1 cellular context compared by ENCODE assay signal in the genomic region with DNA sequence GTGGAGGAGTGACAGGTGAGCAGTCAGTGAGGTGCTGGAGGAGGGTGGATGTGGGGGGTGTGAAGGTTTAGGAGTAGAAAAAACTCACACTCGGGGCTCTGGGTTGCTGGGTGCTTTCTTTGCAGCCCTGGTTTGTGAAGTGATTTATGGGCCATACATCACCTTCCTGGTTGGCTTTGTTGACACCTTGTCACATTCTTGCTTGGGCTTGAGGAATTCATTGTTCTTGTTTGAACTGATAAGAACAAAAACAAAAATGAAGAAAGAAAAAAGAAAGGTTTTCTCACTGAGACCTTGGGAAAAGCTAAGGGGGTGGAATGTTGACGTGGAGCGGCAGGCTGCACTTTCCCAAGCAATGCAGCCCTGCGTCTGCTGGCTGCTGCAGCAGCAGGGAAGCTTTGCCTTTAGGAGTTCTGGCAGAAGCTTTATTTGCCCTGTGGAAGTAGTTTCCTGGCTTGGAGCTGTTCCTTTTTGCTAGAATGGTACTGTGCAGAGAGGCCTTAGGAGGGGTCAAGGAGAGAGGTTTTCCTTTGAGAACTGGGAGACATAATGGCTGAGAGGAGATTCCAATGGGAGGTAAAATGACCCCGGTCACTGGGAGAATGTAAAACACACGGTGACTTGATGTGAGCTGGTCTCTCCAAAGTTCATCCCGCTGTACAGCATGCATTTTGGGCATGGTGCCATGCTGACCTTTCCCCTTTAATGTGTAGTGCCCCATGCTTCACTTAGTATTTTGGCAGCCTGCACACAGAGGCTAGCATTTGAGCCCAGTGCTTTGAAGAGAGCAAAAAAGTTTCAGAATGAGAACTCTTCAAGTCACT.
TF ChIP-seq lines count a peak whose summit lies in the region.

No MANE protein-coding gene starts in this region.

TF ChIP-seq in H1, 55 proteins besides CTCF, POLR2A, EP300 and RAD21:
- TF ChIP-seq FOSL1 (IDR thresholded peaks at IDR 0.05; ENCODE audit: insufficient read depth, low read depth, low read length) (no peak), EZH2 (IDR thresholded peaks at IDR 0.05; ENCODE audit: low read depth, low read length, severe bottlenecking) (no peak), KDM4A (IDR thresholded peaks at IDR 0.05; ENCODE audit: low read depth, low read length, severe bottlenecking) (no peak), RBBP5 (IDR thresholded peaks at IDR 0.05; ENCODE audit: borderline replicate concordance, low read depth, low read length) (0 out of 2 replicates have a peak, but pooled peaks have one; percentile 41), EGR1 (IDR thresholded peaks at IDR 0.05; ENCODE audit: borderline replicate concordance, low read depth, low read length) (no peak), JUND (IDR thresholded peaks at IDR 0.05; ENCODE audit: low read length) (no peak), RXRA (IDR thresholded peaks at IDR 0.05; ENCODE audit: insufficient read depth, low read depth, low read length) (no peak), GABPA (IDR thresholded peaks at IDR 0.05; ENCODE audit: borderline replicate concordance, insufficient read depth, low read length) (no peak), RNF2 (IDR thresholded peaks at IDR 0.05; ENCODE audit: borderline replicate concordance, low read depth, low read length, missing control alignments, poor library complexity, severe bottlenecking) (no peak), TEAD4 (IDR thresholded peaks at IDR 0.05; ENCODE audit: low read depth, low read length) (peak; percentile 49; the same call in 1 of the 2 replicates), GTF2F1 (IDR thresholded peaks at IDR 0.05; ENCODE audit: borderline replicate concordance, low read depth, low read length) (no peak), NANOG (IDR thresholded peaks at IDR 0.05; ENCODE audit: insufficient read depth, low read depth, low read length, poor library complexity, severe bottlenecking) (no peak), USF2 (IDR thresholded peaks at IDR 0.05; ENCODE audit: low read length) (no peak), CREB1 (IDR thresholded peaks at IDR 0.05) (no peak)
- TF ChIP-seq, protein P1, sequence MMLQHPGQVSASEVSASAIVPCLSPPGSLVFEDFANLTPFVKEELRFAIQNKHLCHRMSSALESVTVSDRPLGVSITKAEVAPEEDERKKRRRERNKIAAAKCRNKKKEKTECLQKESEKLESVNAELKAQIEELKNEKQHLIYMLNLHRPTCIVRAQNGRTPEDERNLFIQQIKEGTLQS (IDR thresholded peaks at IDR 0.05; ENCODE audit: insufficient read depth, low read depth, low read length), result no peak
